In the genomic region with DNA sequence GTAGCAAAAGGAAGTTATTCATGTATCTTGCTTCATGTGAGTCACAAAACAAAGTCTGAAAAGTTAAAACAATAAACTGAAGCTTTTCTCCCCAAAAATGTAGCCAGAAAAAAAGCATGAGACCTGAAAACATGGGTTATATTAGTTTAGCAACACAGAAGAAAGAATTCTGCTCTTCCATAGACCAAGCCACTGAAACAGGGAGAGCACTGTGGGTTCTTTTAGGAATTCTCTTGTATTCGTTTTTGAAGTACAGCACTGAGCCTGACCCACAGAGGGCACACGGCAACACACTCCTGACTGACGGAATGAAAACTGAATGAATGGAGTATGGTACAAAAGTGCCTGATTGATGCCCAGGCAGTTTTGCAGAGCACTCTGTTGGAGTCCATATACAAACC, we compare ENCODE assay signal across 14 cellular contexts.
DNase-seq lines count a peak whose midpoint lies in the region; ATAC-seq and TF ChIP-seq lines count a peak whose summit lies in the region.
"Had no signal": no experiment of that assay in that cellular context is flagged by ENCODE, and none has a peak within 500 bp of the region (broad histone marks: within the 10 kb centered on the region; RNA-seq: fewer than 3 reads in every experiment).

No MANE protein-coding gene starts in this region.

- POLR2A ChIA-PET in AG04449 (lab: Yijun Ruan, JAX) = interaction anchor here (0.8 to 2.5 kb wide), 6 partner anchors 13 to 116 kb away, joined by 3 to 21 read pairs (median 4); partner anchors contain the start of gene WWTR1

- no peaks in the 10 kb centered on the region for H3K9me3 Mint-ChIP-seq in activated T-cell treated with anti-CD3 and anti-CD28 coated beads, Interleukin-2, amount 50 U/mL, for 72 hours
- no peaks in the 10 kb centered on the region for H3K9me3 Mint-ChIP-seq in activated T-cell treated with anti-CD3 and anti-CD28 coated beads, Interleukin-2, amount 50 U/mL, for 24 hours
- H3K9me3 Mint-ChIP-seq: activated naive CD8-positive, alpha-beta T cell treated with anti-CD3 and anti-CD28 coated beads, Interleukin-2, amount 10 ng/mL, durations not matched to agents 7 days and 5 days had no signal

- no peak for DNase-seq in AG04449 (ENCODE audit: low read depth, low spot score)
- peak; percentile 44 for DNase-seq in NCI-H460 (ENCODE audit: extremely low read depth, low read depth)
- peak; percentile 49 for DNase-seq in choroid plexus epithelial cell (ENCODE audit: low read depth)
- no peak for DNase-seq in mesenchymal stem cell
- no peak for DNase-seq in activated T-cell treated with anti-CD3 and anti-CD28 coated beads, Interleukin-2, amount 50 U/mL, for 72 hours
- DNase-seq in H7 = no peak
- no peak for DNase-seq in activated T-cell treated with anti-CD3 and anti-CD28 coated beads, Interleukin-2, amount 50 U/mL, for 24 hours
- DNase-seq: activated CD8-positive, alpha-beta memory T cell treated with anti-CD3 and anti-CD28 coated beads, Interleukin-2, amount 50 U/mL, for 4 hours; activated naive CD8-positive, alpha-beta T cell treated with anti-CD3 and anti-CD28 coated beads, Interleukin-2, amount 10 ng/mL, durations not matched to agents 7 days and 5 days; MM.1S; NCI-H446 treated with DMSO at 0.1 percent for 48 hours had no signal

- no peak overlapping the region for H3K4me3 Mint-ChIP-seq in activated T-cell treated with anti-CD3 and anti-CD28 coated beads, Interleukin-2, amount 50 U/mL, for 72 hours
- no peak overlapping the region for H3K4me3 Mint-ChIP-seq in activated T-cell treated with anti-CD3 and anti-CD28 coated beads, Interleukin-2, amount 50 U/mL, for 24 hours
- H3K4me3 Mint-ChIP-seq: activated naive CD8-positive, alpha-beta T cell treated with anti-CD3 and anti-CD28 coated beads, Interleukin-2, amount 10 ng/mL, durations not matched to agents 7 days and 5 days had no signal

- TF ChIP-seq CTCF in AG04449 (IDR thresholded peaks at IDR 0.05; ENCODE audit: insufficient read depth, low read length, missing control alignments) (peak; percentile 28), choroid plexus epithelial cell (conservative IDR thresholded peaks at IDR 0.05; ENCODE audit: low read depth, low read length) (peak; percentile 49)

- H3K79me1 ChIP-seq in mesenchymal stem cell (replicated peaks; ENCODE audit: low read length, poor library complexity, severe bottlenecking) = peaks cover 3% of the 10 kb centered on the region

- peak overlapping the region; percentile 36 for H3K9ac ChIP-seq in mesenchymal stem cell (ENCODE audit: low read length)
- H3K9ac ChIP-seq: BLaER1 had no signal

- no peak for ATAC-seq in activated T-cell treated with anti-CD3 and anti-CD28 coated beads, Interleukin-2, amount 50 U/mL, for 72 hours (replicated peaks in 1 of 2)
- ATAC-seq in HG02610 (IDR thresholded peaks at IDR 0.05; ENCODE audit: unreplicated experiment) = no peak

- H3K4ac ChIP-seq in mesenchymal stem cell (ENCODE audit: low read depth in 1 of 2, low read length in 2 of 2) = peak overlapping the region in 1 of 2 experiments; percentile 0

- H2AFZ ChIP-seq in mesenchymal stem cell (ENCODE audit: low read depth, low read length) = no peak overlapping the region

- H3K27me3 Mint-ChIP-seq in activated T-cell treated with anti-CD3 and anti-CD28 coated beads, Interleukin-2, amount 50 U/mL, for 72 hours (ENCODE audit: low read depth) = peaks cover 20% of the 10 kb centered on the region
- no peaks in the 10 kb centered on the region for H3K27me3 Mint-ChIP-seq in activated T-cell treated with anti-CD3 and anti-CD28 coated beads, Interleukin-2, amount 50 U/mL, for 24 hours

- peak overlapping the region; percentile 99 for H2AK5ac ChIP-seq in mesenchymal stem cell (ENCODE audit: low read length, severe bottlenecking)

- H3K36me3 ChIP-seq in mesenchymal stem cell (ENCODE audit: control insufficient read depth in 1 of 2, insufficient read depth in 2 of 2, low read depth in 1 of 2, low read length in 2 of 2) (peaks cover 0 to 52% of the 10 kb centered on the region in 2 experiments), H7 (replicated peaks; ENCODE audit: control insufficient read depth, insufficient read depth, low read length) (no peaks in the 10 kb centered on the region)
- H3K36me3 ChIP-seq: BLaER1 had no signal

- peak overlapping the region; percentile 16 to 42 for H3K18ac ChIP-seq in mesenchymal stem cell (ENCODE audit: low read depth in 1 of 2, low read length in 2 of 2)

- no peaks in the 10 kb centered on the region for H3K9me3 ChIP-seq in mesenchymal stem cell (ENCODE audit: control insufficient read depth, low read length)
- H3K9me3 ChIP-seq: BLaER1 had no signal

- no peaks in the 10 kb centered on the region for H3K4me1 Mint-ChIP-seq in activated T-cell treated with anti-CD3 and anti-CD28 coated beads, Interleukin-2, amount 50 U/mL, for 72 hours (ENCODE audit: low read depth)
- H3K4me1 Mint-ChIP-seq in activated T-cell treated with anti-CD3 and anti-CD28 coated beads, Interleukin-2, amount 50 U/mL, for 24 hours (ENCODE audit: low read depth) = no peaks in the 10 kb centered on the region
- H3K4me1 Mint-ChIP-seq: activated naive CD8-positive, alpha-beta T cell treated with anti-CD3 and anti-CD28 coated beads, Interleukin-2, amount 10 ng/mL, durations not matched to agents 7 days and 5 days had no signal

- H3K4me3 ChIP-seq in AG04449 (ENCODE audit: low read depth, low read length) = no peak overlapping the region
- no peak overlapping the region for H3K4me3 ChIP-seq in choroid plexus epithelial cell (ENCODE audit: low read depth, low read length)
- no peak overlapping the region for H3K4me3 ChIP-seq in mesenchymal stem cell (ENCODE audit: insufficient read depth in 1 of 2, low read depth in 1 of 2, low read length in 2 of 2)
- no peak overlapping the region for H3K4me3 ChIP-seq in H7 (ENCODE audit: insufficient read depth, low read depth, low read length)
- H3K4me3 ChIP-seq: BLaER1, skin epidermis had no signal

- no peak overlapping the region for H3K23ac ChIP-seq in mesenchymal stem cell (ENCODE audit: low read length in 2 of 2)

- 58% methylated on average over 3 of the region's 3 CpGs for WGBS in mesenchymal stem cell

- no peak overlapping the region for H2BK120ac ChIP-seq in mesenchymal stem cell (ENCODE audit: low read depth, low read length)

- H3K36me3 Mint-ChIP-seq in activated T-cell treated with anti-CD3 and anti-CD28 coated beads, Interleukin-2, amount 50 U/mL, for 72 hours (ENCODE audit: insufficient read depth in 2 of 2) = no peaks in the 10 kb centered on the region
- no peaks in the 10 kb centered on the region for H3K36me3 Mint-ChIP-seq in activated T-cell treated with anti-CD3 and anti-CD28 coated beads, Interleukin-2, amount 50 U/mL, for 24 hours (ENCODE audit: low read depth)
- H3K36me3 Mint-ChIP-seq: activated naive CD8-positive, alpha-beta T cell treated with anti-CD3 and anti-CD28 coated beads, Interleukin-2, amount 10 ng/mL, durations not matched to agents 7 days and 5 days had no signal

- H4K8ac ChIP-seq in mesenchymal stem cell (ENCODE audit: low read length) = no peak overlapping the region

- peak overlapping the region; percentile 56 for H3K4me2 ChIP-seq in mesenchymal stem cell (ENCODE audit: low read length, poor library complexity, severe bottlenecking)
- H3K4me2 ChIP-seq: BLaER1 had no signal

- no peak overlapping the region for H4K91ac ChIP-seq in mesenchymal stem cell (ENCODE audit: low read length)

- H3K27me3 ChIP-seq in mesenchymal stem cell (ENCODE audit: control insufficient read depth in 1 of 2, insufficient read depth in 1 of 2, low read length in 2 of 2) (no peaks in the 10 kb centered on the region), H7 (ENCODE audit: control insufficient read depth, insufficient read depth, low read length) (no peaks in the 10 kb centered on the region)
- H3K27me3 ChIP-seq: BLaER1 had no signal

- H3K14ac ChIP-seq in mesenchymal stem cell (ENCODE audit: low read length in 2 of 2) = no peak overlapping the region

- no peak overlapping the region for H3K27ac Mint-ChIP-seq in activated T-cell treated with anti-CD3 and anti-CD28 coated beads, Interleukin-2, amount 50 U/mL, for 72 hours
- no peak overlapping the region for H3K27ac Mint-ChIP-seq in activated T-cell treated with anti-CD3 and anti-CD28 coated beads, Interleukin-2, amount 50 U/mL, for 24 hours
- H3K27ac Mint-ChIP-seq: activated naive CD8-positive, alpha-beta T cell treated with anti-CD3 and anti-CD28 coated beads, Interleukin-2, amount 10 ng/mL, durations not matched to agents 7 days and 5 days had no signal

- H3K27ac ChIP-seq in mesenchymal stem cell (ENCODE audit: low read length, poor library complexity, severe bottlenecking) = peak overlapping the region; percentile 100
- H3K27ac ChIP-seq: BLaER1 had no signal

- no peak overlapping the region for H2BK15ac ChIP-seq in mesenchymal stem cell (ENCODE audit: low read depth, poor library complexity, severe bottlenecking)

- no peak overlapping the region for H2BK12ac ChIP-seq in mesenchymal stem cell (ENCODE audit: low read length in 2 of 2)

- peak overlapping the region; percentile 71 for H2BK5ac ChIP-seq in mesenchymal stem cell (ENCODE audit: low read depth, low read length, poor library complexity, severe bottlenecking)

- CTCF ChIA-PET in AG04449 (lab: Yijun Ruan, JAX) = interaction anchor here (0.7 to 2.8 kb wide), 14 partner anchors 10 to 267 kb away, joined by 3 to 16 read pairs (median 4); partner anchors contain the start of gene COMMD2

- peaks cover 8% of the 10 kb centered on the region for H3K4me1 ChIP-seq in mesenchymal stem cell (ENCODE audit: control insufficient read depth, insufficient read depth, low read depth, low read length)
- H3K4me1 ChIP-seq: BLaER1 had no signal

Comparison
In these comparisons a context has a peak if more than half of its experiments do, and no peak if none do; other contexts are left out.
1. DNase-seq: peak in NCI-H460 (single experiment) and choroid plexus epithelial cell (single experiment); none in AG04449 (single experiment), mesenchymal stem cell (single experiment), activated T-cell treated with anti-CD3 and anti-CD28 coated beads, Interleukin-2, amount 50 U/mL, for 72 hours (0 of 2), H7 (single experiment) and activated T-cell treated with anti-CD3 and anti-CD28 coated beads, Interleukin-2, amount 50 U/mL, for 24 hours (single experiment).